ENCODE assay signal across 11 cellular contexts in genomic region chr18:8507361-8507760, GRCh38.
A peak's percentile ranks its signal among the peaks of the same experiment; 100 is the strongest.
DNase-seq lines count a peak whose midpoint lies in the region; ATAC-seq, FAIRE-seq and TF ChIP-seq lines count a peak whose summit lies in the region.
"Had no signal": no experiment of that assay in that cellular context is flagged by ENCODE, and none has a peak within 500 bp of the region (broad histone marks: within the 10 kb centered on the region; RNA-seq: fewer than 3 reads in every experiment).

No MANE protein-coding gene starts in this region.

- peak; percentile 3 for DNase-seq in activated CD4-positive, alpha-beta T cell treated with anti-CD3 and anti-CD28 coated beads for 48 hours
- DNase-seq in activated CD4-positive, alpha-beta T cell treated with anti-CD3 and anti-CD28 coated beads, Interleukin-2, amount 50 U/mL, for 1 hour = no peak
- peak; percentile 14 for DNase-seq in NB4 (ENCODE audit: low read depth)
- peak; percentile 34 for DNase-seq in dermis blood vessel endothelial cell
- DNase-seq in progenitor cell of endocrine pancreas (ENCODE audit: low spot score, unreplicated experiment) = no peak
- DNase-seq in activated T-cell treated with anti-CD3 and anti-CD28 coated beads, Interleukin-2, amount 50 U/mL, for 72 hours = no peak
- no peak for DNase-seq in AG08396 (ENCODE audit: low spot score)
- no peak for DNase-seq in small intestine
- DNase-seq: anterior cingulate cortex, NCI-H187 treated with DMSO at 0.1 percent for 48 hours, SHP77 treated with DMSO at 0.1 percent for 48 hours had no signal

- H3K9me3 Mint-ChIP-seq in progenitor cell of endocrine pancreas (ENCODE audit: low read depth) = no peaks in the 10 kb centered on the region
- H3K9me3 Mint-ChIP-seq in activated T-cell treated with anti-CD3 and anti-CD28 coated beads, Interleukin-2, amount 50 U/mL, for 72 hours = no peaks in the 10 kb centered on the region

- ATAC-seq in activated T-cell treated with anti-CD3 and anti-CD28 coated beads, Interleukin-2, amount 50 U/mL, for 72 hours (replicated peaks in 1 of 2) = no peak

- FAIRE-seq in small intestine (lab: Jason Lieb, UNC) = no peak

- H3K4me3 Mint-ChIP-seq in progenitor cell of endocrine pancreas (ENCODE audit: low read depth) = no peak overlapping the region
- no peak overlapping the region for H3K4me3 Mint-ChIP-seq in activated T-cell treated with anti-CD3 and anti-CD28 coated beads, Interleukin-2, amount 50 U/mL, for 72 hours

- H3K27me3 Mint-ChIP-seq in progenitor cell of endocrine pancreas = no peaks in the 10 kb centered on the region
- H3K27me3 Mint-ChIP-seq in activated T-cell treated with anti-CD3 and anti-CD28 coated beads, Interleukin-2, amount 50 U/mL, for 72 hours (ENCODE audit: low read depth) = no peaks in the 10 kb centered on the region

- H3K27ac Mint-ChIP-seq in progenitor cell of endocrine pancreas = no peak overlapping the region
- H3K27ac Mint-ChIP-seq in activated T-cell treated with anti-CD3 and anti-CD28 coated beads, Interleukin-2, amount 50 U/mL, for 72 hours = no peak overlapping the region

- H3K36me3 Mint-ChIP-seq in progenitor cell of endocrine pancreas (ENCODE audit: insufficient read depth) = no peaks in the 10 kb centered on the region
- no peaks in the 10 kb centered on the region for H3K36me3 Mint-ChIP-seq in activated T-cell treated with anti-CD3 and anti-CD28 coated beads, Interleukin-2, amount 50 U/mL, for 72 hours (ENCODE audit: insufficient read depth in 2 of 2)

- H3K27me3 ChIP-seq in small intestine (ENCODE audit: control insufficient read depth in 2 of 2, insufficient read depth in 2 of 2, low read length in 2 of 2) = no peaks in the 10 kb centered on the region

- TF ChIP-seq CTCF in NB4 (IDR thresholded peaks at IDR 0.05; ENCODE audit: low read depth, low read length) (peak; percentile 47), progenitor cell of endocrine pancreas (IDR thresholded peaks at IDR 0.05; ENCODE audit: unreplicated experiment) (peak; percentile 50)

- 29 to 32% (median 31%) methylated on average over 5 of the region's 5 CpGs for WGBS in small intestine, 3 donors

- no peak overlapping the region for H3K27ac ChIP-seq in small intestine (ENCODE audit: low read depth in 1 of 2, low read length in 1 of 2)

- no peaks in the 10 kb centered on the region for H3K4me1 Mint-ChIP-seq in progenitor cell of endocrine pancreas (ENCODE audit: low read depth)
- H3K4me1 Mint-ChIP-seq in activated T-cell treated with anti-CD3 and anti-CD28 coated beads, Interleukin-2, amount 50 U/mL, for 72 hours (ENCODE audit: low read depth) = no peaks in the 10 kb centered on the region

- H3K9me3 ChIP-seq in small intestine (ENCODE audit: control insufficient read depth, low read depth) = no peaks in the 10 kb centered on the region

- no peaks in the 10 kb centered on the region for H3K36me3 ChIP-seq in small intestine (ENCODE audit: control insufficient read depth in 2 of 2, insufficient read depth in 2 of 2, low read length in 2 of 2)

- no peak for TF ChIP-seq POLR2A in NB4 (IDR thresholded peaks at IDR 0.05; ENCODE audit: extremely low read depth, insufficient read length)

- H3K4me1 ChIP-seq in small intestine (ENCODE audit: control insufficient read depth in 2 of 2, insufficient read depth in 1 of 2, low read depth in 1 of 2, low read length in 1 of 2) = no peaks in the 10 kb centered on the region

- H3K4me3 ChIP-seq in NB4 (ENCODE audit: low read depth, low read length) = no peak overlapping the region
- no peak overlapping the region for H3K4me3 ChIP-seq in small intestine (ENCODE audit: low read depth in 1 of 2, low read length in 2 of 2)

Comparison
In these comparisons a context has a peak if more than half of its experiments do, and no peak if none do; other contexts are left out.
1. DNase-seq: peak in activated CD4-positive, alpha-beta T cell treated with anti-CD3 and anti-CD28 coated beads for 48 hours (single experiment), NB4 (single experiment) and dermis blood vessel endothelial cell (single experiment); none in activated CD4-positive, alpha-beta T cell treated with anti-CD3 and anti-CD28 coated beads, Interleukin-2, amount 50 U/mL, for 1 hour (single experiment), progenitor cell of endocrine pancreas (single experiment), activated T-cell treated with anti-CD3 and anti-CD28 coated beads, Interleukin-2, amount 50 U/mL, for 72 hours (0 of 2), AG08396 (single experiment) and small intestine (single experiment).